Comparison of ENCODE assay signal across 19 cellular contexts in the genomic region with DNA sequence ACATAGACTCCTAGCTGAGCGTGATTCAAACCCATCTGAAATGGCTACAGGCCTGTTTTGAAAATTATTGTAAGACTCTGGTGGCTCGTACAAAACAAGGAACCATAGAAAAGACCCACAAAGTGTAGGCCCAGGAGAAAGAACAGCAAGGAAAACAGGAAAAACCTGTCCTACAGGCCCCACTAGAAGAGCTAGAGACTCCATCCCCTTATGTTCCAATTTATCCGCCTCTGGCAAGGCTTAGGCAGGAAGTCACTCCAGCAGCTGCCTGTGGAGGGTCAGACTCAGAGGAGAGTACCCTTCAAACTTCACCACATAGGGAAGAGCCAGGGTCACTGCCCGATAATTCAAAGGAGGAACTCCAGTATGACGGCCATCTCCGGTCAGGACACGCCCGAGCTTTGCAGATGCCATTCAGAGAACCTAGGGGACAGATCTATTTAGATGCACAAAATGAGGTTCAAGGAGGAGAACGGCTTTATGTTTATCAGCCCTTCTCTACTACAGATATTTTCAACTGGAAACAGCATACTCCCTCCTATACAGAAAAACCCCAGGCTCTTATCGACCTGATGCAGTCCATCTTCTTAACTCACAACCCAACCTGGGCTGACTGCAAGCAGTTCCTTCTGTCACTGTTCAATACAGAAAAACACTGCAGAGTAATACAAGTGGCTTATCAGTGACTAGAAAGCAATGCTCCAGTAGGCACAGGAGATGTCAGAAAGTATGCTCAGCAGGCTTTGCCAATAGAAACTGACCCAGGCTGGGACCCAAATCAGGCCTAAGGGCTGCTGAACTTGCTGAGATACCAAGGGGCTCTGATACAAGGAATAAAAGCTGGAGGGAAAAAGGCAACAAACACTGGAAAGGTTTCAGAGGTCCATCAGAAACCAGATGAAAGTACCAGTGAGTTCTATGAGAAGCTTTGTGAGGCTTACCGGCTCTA. TPM values are rescaled to one million over a fixed set of nuclear protein-coding genes. Genes with fewer than 3 reads are reported as not detected.
A peak's percentile ranks its signal among the peaks of the same experiment; 100 is the strongest.
DNase-seq lines count a peak whose midpoint lies in the region; ATAC-seq and TF ChIP-seq lines count a peak whose summit lies in the region.
"Had no signal": no experiment of that assay in that cellular context is flagged by ENCODE, and none has a peak within 500 bp of the region (broad histone marks: within the 10 kb centered on the region; RNA-seq: fewer than 3 reads in every experiment).

No MANE protein-coding gene starts in this region.

- no peaks in the 10 kb centered on the region for H3K4me1 Mint-ChIP-seq in nephron

- no peaks in the 10 kb centered on the region for H3K36me3 Mint-ChIP-seq in nephron (ENCODE audit: low read depth)

- no peak for TF ChIP-seq CTCF in colonic mucosa (IDR thresholded peaks at IDR 0.05)
- TF ChIP-seq CTCF in nephron (IDR thresholded peaks at IDR 0.05; ENCODE audit: unreplicated experiment in 3 of 3) = no peak
- TF ChIP-seq CTCF in WERI-Rb-1 (IDR thresholded peaks at IDR 0.05; ENCODE audit: low read depth, low read length) = no peak

- DNase-seq in DMS79 treated with DMSO at 0.1 percent for 48 hours (lab: John Stamatoyannopoulos, UW) (peak; percentile 29), NCI-H510A (lab: John Stamatoyannopoulos, UW) (peak; percentile 68), colonic mucosa (peak; percentile 53), WERI-Rb-1 (no peak), amygdala (lab: John Stamatoyannopoulos, UW) (no peak), NCI-H345 treated with DMSO at 0.1 percent for 48 hours (lab: John Stamatoyannopoulos, UW; ENCODE audit: unreplicated experiment) (no peak)
- DNase-seq: activated CD4-positive, alpha-beta T cell treated with anti-CD3 and anti-CD28 coated beads for 4 hours; activated naive CD4-positive, alpha-beta T cell; foreskin fibroblast; GOT3; KBM-7; left ventricle myocardium inferior; NCI-H1092 treated with DMSO at 0.1 percent for 48 hours; NCI-H2227 treated with DMSO at 0.1 percent for 48 hours; stimulated activated CD4-positive, alpha-beta T cell treated with anti-CD3 and anti-CD28 coated beads, Interleukin-2, amount 100 ng/mL, for 24 hours had no signal

- no peak overlapping the region for H3K4me3 Mint-ChIP-seq in nephron

- peaks cover 11% of the 10 kb centered on the region for H3K27me3 Mint-ChIP-seq in nephron (ENCODE audit: low read depth)

- H3K4me3 ChIP-seq in colonic mucosa (no peak overlapping the region), WERI-Rb-1 (ENCODE audit: low read depth, low read length) (no peak overlapping the region)
- H3K4me3 ChIP-seq: ascending aorta, GM12878, left ventricle myocardium inferior had no signal

- no peak for ATAC-seq in HG03439 (IDR thresholded peaks at IDR 0.05; ENCODE audit: unreplicated experiment)
- ATAC-seq: GM12878 had no signal

- no peaks in the 10 kb centered on the region for H3K36me3 ChIP-seq in colonic mucosa
- no peaks in the 10 kb centered on the region for H3K36me3 ChIP-seq in WERI-Rb-1
- H3K36me3 ChIP-seq: ascending aorta, left ventricle myocardium inferior had no signal

- H3K9me3 Mint-ChIP-seq in nephron = peaks cover 4% of the 10 kb centered on the region

- H3K27ac Mint-ChIP-seq in nephron = peak overlapping the region; percentile 76 to 86 (median 85)

- H3K27me3 ChIP-seq in colonic mucosa (no peaks in the 10 kb centered on the region), WERI-Rb-1 (ENCODE audit: insufficient read depth, low read depth, severe bottlenecking) (peaks cover 68% of the 10 kb centered on the region)
- H3K27me3 ChIP-seq: ascending aorta had no signal

- H3K27ac ChIP-seq in colonic mucosa (no peak overlapping the region), WERI-Rb-1 (no peak overlapping the region)
- H3K27ac ChIP-seq: ascending aorta, left ventricle myocardium inferior had no signal

- intact Hi-C loops in colonic mucosa (cut with DNase I) = no loop called here

- no peaks in the 10 kb centered on the region for H3K9me3 ChIP-seq in colonic mucosa
- H3K9me3 ChIP-seq in WERI-Rb-1 (ENCODE audit: severe bottlenecking) = no peaks in the 10 kb centered on the region
- H3K9me3 ChIP-seq: ascending aorta, left ventricle myocardium inferior had no signal

- no peak overlapping the region for H3K9ac ChIP-seq in colonic mucosa (ENCODE audit: low read depth in 2 of 2, low read length in 2 of 2)

- H3K4me1 ChIP-seq in colonic mucosa = no peaks in the 10 kb centered on the region
- H3K4me1 ChIP-seq: ascending aorta, left ventricle myocardium inferior had no signal

RNA-seq across cellular contexts. Expression of gene ZNF33B, which starts 8.6 kb away (rescaled TPM):
- 10 to 100 TPM; 19.5 to 25.1 TPM for total RNA-seq in colonic mucosa

Comparison
In these comparisons a context has a peak if more than half of its experiments do, and no peak if none do; other contexts are left out.
1. DNase-seq: peak in DMS79 treated with DMSO at 0.1 percent for 48 hours (single experiment), NCI-H510A (single experiment) and colonic mucosa (single experiment); none in WERI-Rb-1 (single experiment), amygdala (0 of 56) and NCI-H345 treated with DMSO at 0.1 percent for 48 hours (single experiment).